Comparison of ENCODE assay signal across 8 cellular contexts in the genomic region with DNA sequence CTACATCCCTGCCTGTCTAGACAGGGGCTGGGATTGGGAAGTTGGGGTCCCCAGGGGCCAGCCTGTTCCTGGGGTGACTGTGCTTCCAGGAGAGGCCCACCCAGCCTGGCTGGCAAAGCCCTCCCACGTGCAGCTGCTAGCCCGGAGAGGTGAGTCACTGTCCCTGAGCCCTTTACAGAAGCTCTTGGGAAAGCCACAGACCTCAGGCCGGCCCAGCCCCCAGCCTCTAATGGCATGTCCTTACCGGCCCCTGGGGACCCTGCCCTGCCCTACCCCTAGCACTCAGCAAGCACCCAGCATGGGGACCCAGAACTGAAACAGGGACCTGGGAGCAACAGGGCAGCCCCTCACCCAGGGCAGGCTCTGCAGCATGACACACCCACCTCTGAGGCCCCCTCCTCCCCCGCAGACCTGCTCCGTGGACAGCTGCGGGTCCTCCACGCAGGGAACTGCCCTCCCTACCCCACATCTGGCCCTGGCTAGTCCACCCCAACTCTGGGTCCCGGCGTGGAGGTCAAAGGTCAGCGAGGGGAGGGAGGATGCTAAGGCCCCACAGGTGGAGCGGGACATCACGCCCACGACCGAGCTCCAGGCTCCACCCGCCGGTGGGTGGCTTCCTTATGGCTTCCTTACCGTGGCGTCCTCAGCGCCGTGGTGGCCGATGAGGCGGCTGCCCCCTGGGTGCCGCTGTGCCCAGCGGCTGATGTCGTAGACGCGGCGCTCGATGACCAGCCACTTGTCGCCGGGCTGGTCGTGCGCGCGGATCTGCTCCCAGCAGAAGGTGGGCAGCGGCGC. TPM values are rescaled to one million over a fixed set of nuclear protein-coding genes. Genes with fewer than 3 reads are reported as not detected.
DNase-seq lines count a peak whose midpoint lies in the region; ATAC-seq and TF ChIP-seq lines count a peak whose summit lies in the region.

No MANE protein-coding gene starts in this region.

- H3K27me3 Mint-ChIP-seq in MCF 10A (ENCODE audit: insufficient read depth, unreplicated experiment) = no peaks in the 10 kb centered on the region

- intact Hi-C loops in MCF 10A (cut with micrococcal nuclease) = loop anchor here (1.0 kb wide), 1 partner anchor 98 kb away; a partner anchor contains a TSS

- peak overlapping the region; percentile 61 for H3K27ac Mint-ChIP-seq in MCF 10A (ENCODE audit: low read depth, unreplicated experiment)

- POLR2A ChIA-PET in MCF 10A (lab: Yijun Ruan, JAX) = interaction anchor here (0.7 to 2.5 kb wide), 9 partner anchors 17 to 99 kb away, joined by 3 to 8 read pairs (median 5); a partner anchor contains a TSS

- no TSS peak for BruUV-seq in MCF 10A (replicated peaks; lab: Mats Ljungman, UMichigan)

- ATAC-seq in GM18868 (IDR thresholded peaks at IDR 0.05; ENCODE audit: unreplicated experiment) (peak; percentile 16), HG03520 (IDR thresholded peaks at IDR 0.05; ENCODE audit: unreplicated experiment) (peak; percentile 8), SK-N-SH treated with all-trans-retinoic acid at 6 μM for 48 hours (peak; percentile 35)

- peaks cover 23% of the 10 kb centered on the region for H3K4me1 Mint-ChIP-seq in MCF 10A (ENCODE audit: insufficient read depth, unreplicated experiment)

- H3K4me3 Mint-ChIP-seq in MCF 10A (ENCODE audit: unreplicated experiment) = peak overlapping the region; percentile 83

- H3K4me3 ChIP-seq in skeletal muscle tissue (ENCODE audit: low read length in 3 of 3) = peak overlapping the region; percentile 27 to 91 (median 86)

- CTCF ChIA-PET in MCF 10A (lab: Yijun Ruan, JAX) = interaction anchor here (0.6 to 3.2 kb wide), 8 partner anchors 8 to 236 kb away, joined by 3 to 23 read pairs (median 3); no protein-coding TSS in a partner anchor

- peak overlapping the region; percentile 77 for H3K27ac ChIP-seq in skeletal muscle tissue (ENCODE audit: low read depth, low read length)

- peaks cover 28 to 38% (median 36%) of the 10 kb centered on the region in 3 donors for H3K4me1 ChIP-seq in skeletal muscle tissue (ENCODE audit: control insufficient read depth in 3 of 3, insufficient read depth in 3 of 3, low read length in 3 of 3)

- H3K9me3 ChIP-seq in skeletal muscle tissue (ENCODE audit: control insufficient read depth in 3 of 3, low read length in 3 of 3) = no peaks in the 10 kb centered on the region

- peak; percentile 76 for DNase-seq in AG08395 (ENCODE audit: low spot score)
- peak; percentile 74 for DNase-seq in MCF 10A (ENCODE audit: unreplicated experiment)
- DNase-seq in iPS-NIHi7 (ENCODE audit: extremely low spot score) = peak; percentile 61
- no peak for DNase-seq in occipital lobe (lab: John Stamatoyannopoulos, UW)

- no peaks in the 10 kb centered on the region for H3K27me3 ChIP-seq in skeletal muscle tissue (ENCODE audit: control insufficient read depth in 3 of 3, insufficient read depth in 3 of 3, low read length in 3 of 3)

- H3K9me3 Mint-ChIP-seq in MCF 10A (ENCODE audit: unreplicated experiment) = no peaks in the 10 kb centered on the region

- no peak for TF ChIP-seq CTCF in MCF 10A (IDR thresholded peaks at IDR 0.05; ENCODE audit: unreplicated experiment)

- peaks cover 15% of the 10 kb centered on the region for H3K36me3 Mint-ChIP-seq in MCF 10A (ENCODE audit: insufficient read depth, unreplicated experiment)

- H3K36me3 ChIP-seq in skeletal muscle tissue (ENCODE audit: control insufficient read depth in 3 of 3, insufficient read depth in 3 of 3, low read length in 3 of 3) = peaks cover 0 to 2% (median 0%) of the 10 kb centered on the region in 3 donors

- peak overlapping the region; percentile 72 to 91 (median 86) for H3K9ac ChIP-seq in skeletal muscle tissue (ENCODE audit: low read depth in 1 of 3, low read length in 3 of 3)

TF ChIP-seq in SK-N-SH treated with all-trans-retinoic acid at 6 μM for 48 hours, 23 proteins besides CTCF, POLR2A, EP300 and RAD21:
- TF ChIP-seq TCF4 (CRISPR knock-in tag; IDR thresholded peaks at IDR 0.05; ENCODE audit: borderline replicate concordance) (no peak), GLIS3 (CRISPR knock-in tag; IDR thresholded peaks at IDR 0.05) (no peak), ZNF8 (CRISPR knock-in tag; IDR thresholded peaks at IDR 0.05) (no peak), ARNTL (CRISPR knock-in tag; IDR thresholded peaks at IDR 0.05; ENCODE audit: borderline replicate concordance, low read depth) (no peak), ZNF70 (CRISPR knock-in tag; IDR thresholded peaks at IDR 0.05) (no peak)
- TF ChIP-seq, protein P1, sequence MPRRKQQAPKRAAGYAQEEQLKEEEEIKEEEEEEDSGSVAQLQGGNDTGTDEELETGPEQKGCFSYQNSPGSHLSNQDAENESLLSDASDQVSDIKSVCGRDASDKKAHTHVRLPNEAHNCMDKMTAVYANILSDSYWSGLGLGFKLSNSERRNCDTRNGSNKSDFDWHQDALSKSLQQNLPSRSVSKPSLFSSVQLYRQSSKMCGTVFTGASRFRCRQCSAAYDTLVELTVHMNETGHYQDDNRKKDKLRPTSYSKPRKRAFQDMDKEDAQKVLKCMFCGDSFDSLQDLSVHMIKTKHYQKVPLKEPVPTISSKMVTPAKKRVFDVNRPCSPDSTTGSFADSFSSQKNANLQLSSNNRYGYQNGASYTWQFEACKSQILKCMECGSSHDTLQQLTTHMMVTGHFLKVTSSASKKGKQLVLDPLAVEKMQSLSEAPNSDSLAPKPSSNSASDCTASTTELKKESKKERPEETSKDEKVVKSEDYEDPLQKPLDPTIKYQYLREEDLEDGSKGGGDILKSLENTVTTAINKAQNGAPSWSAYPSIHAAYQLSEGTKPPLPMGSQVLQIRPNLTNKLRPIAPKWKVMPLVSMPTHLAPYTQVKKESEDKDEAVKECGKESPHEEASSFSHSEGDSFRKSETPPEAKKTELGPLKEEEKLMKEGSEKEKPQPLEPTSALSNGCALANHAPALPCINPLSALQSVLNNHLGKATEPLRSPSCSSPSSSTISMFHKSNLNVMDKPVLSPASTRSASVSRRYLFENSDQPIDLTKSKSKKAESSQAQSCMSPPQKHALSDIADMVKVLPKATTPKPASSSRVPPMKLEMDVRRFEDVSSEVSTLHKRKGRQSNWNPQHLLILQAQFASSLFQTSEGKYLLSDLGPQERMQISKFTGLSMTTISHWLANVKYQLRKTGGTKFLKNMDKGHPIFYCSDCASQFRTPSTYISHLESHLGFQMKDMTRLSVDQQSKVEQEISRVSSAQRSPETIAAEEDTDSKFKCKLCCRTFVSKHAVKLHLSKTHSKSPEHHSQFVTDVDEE (CRISPR knock-in tag; IDR thresholded peaks at IDR 0.05) = no peak
- TF ChIP-seq, protein P2, sequence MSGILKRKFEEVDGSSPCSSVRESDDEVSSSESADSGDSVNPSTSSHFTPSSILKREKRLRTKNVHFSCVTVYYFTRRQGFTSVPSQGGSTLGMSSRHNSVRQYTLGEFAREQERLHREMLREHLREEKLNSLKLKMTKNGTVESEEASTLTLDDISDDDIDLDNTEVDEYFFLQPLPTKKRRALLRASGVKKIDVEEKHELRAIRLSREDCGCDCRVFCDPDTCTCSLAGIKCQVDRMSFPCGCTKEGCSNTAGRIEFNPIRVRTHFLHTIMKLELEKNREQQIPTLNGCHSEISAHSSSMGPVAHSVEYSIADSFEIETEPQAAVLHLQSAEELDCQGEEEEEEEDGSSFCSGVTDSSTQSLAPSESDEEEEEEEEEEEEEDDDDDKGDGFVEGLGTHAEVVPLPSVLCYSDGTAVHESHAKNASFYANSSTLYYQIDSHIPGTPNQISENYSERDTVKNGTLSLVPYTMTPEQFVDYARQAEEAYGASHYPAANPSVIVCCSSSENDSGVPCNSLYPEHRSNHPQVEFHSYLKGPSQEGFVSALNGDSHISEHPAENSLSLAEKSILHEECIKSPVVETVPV (CRISPR knock-in tag; IDR thresholded peaks at IDR 0.05) = no peak
TF ChIP-seq in SK-N-SH treated with all-trans-retinoic acid at 6 μM for 48 hours: peak in this region for 0.

RNA-seq across cellular contexts. Expression of a gene that starts 0.6 kb away (rescaled TPM):
- total RNA-seq in MCF 10A (2022) (145 and 184 TPM in 2 replicates), skeletal muscle tissue (43.3 TPM), occipital lobe (34.0 TPM)

RNA-seq across cellular contexts. Expression of a gene that starts 26.6 kb away (rescaled TPM):
- total RNA-seq in MCF 10A (2022) (2.3 and 4.5 TPM in 2 replicates), skeletal muscle tissue (9.4 TPM), occipital lobe (2.3 TPM)

RNA-seq across cellular contexts. Expression of a gene that starts 59.4 kb away (rescaled TPM):
- total RNA-seq in MCF 10A (2022) (2.5 and 3.2 TPM in 2 replicates), skeletal muscle tissue (2.1 TPM), occipital lobe (1.2 TPM)
